26 cellular contexts compared by ENCODE assay signal in genomic region chr19:57016076-57016475, GRCh38.
DNase-seq lines count a peak whose midpoint lies in the region; ATAC-seq and TF ChIP-seq lines count a peak whose summit lies in the region.
"Had no signal": no experiment of that assay in that cellular context is flagged by ENCODE, and none has a peak within 500 bp of the region (broad histone marks: within the 10 kb centered on the region; RNA-seq: fewer than 3 reads in every experiment).

No MANE protein-coding gene starts in this region.

- WGBS in sigmoid colon, 2 donors = 89 to 94% methylated on average over 27 of the region's 27 CpGs
- WGBS in aorta, 2 donors = 76 to 82% methylated on average over 27 of the region's 27 CpGs

- ATAC-seq in aorta (ENCODE audit: low FRiP score) (no peak), HG03571 (IDR thresholded peaks at IDR 0.05; ENCODE audit: unreplicated experiment) (no peak)

- no peak for TF ChIP-seq POLR2A in sigmoid colon (IDR thresholded peaks at IDR 0.05)

- no peak for TF ChIP-seq EP300 in sigmoid colon (IDR thresholded peaks at IDR 0.05)

- H3K27ac ChIP-seq in coronary artery (no peak overlapping the region), sigmoid colon (no peak overlapping the region), aorta (ENCODE audit: low read depth in 1 of 2, low read length in 2 of 2) (no peak overlapping the region)
- H3K27ac ChIP-seq: C4-2B, GM23248, KMS-11, Peyer's patch had no signal

- no peak overlapping the region for H3K4me3 ChIP-seq in coronary artery
- no peak overlapping the region for H3K4me3 ChIP-seq in sigmoid colon
- no peak overlapping the region for H3K4me3 ChIP-seq in aorta (ENCODE audit: low read length in 2 of 2)
- H3K4me3 ChIP-seq: GM23248, Peyer's patch had no signal

- peaks cover 0 to 7% (median 0%) of the 10 kb centered on the region in 3 donors for H3K27me3 ChIP-seq in sigmoid colon
- no peaks in the 10 kb centered on the region for H3K27me3 ChIP-seq in aorta (ENCODE audit: control insufficient read depth in 1 of 2, insufficient read depth in 2 of 2, low read length in 1 of 2)
- H3K27me3 ChIP-seq: Peyer's patch had no signal

- H3K4me1 ChIP-seq in sigmoid colon (no peaks in the 10 kb centered on the region), aorta (ENCODE audit: control insufficient read depth in 1 of 2, insufficient read depth in 2 of 2, low read length in 2 of 2) (no peaks in the 10 kb centered on the region)
- H3K4me1 ChIP-seq: Peyer's patch had no signal

- H3K36me3 ChIP-seq in sigmoid colon (no peaks in the 10 kb centered on the region), aorta (ENCODE audit: control insufficient read depth in 1 of 2, insufficient read depth in 2 of 2, low read length in 1 of 2) (no peaks in the 10 kb centered on the region)
- H3K36me3 ChIP-seq: Peyer's patch had no signal

- peak; percentile 79 for DNase-seq in Daoy (ENCODE audit: low read depth)
- peak; percentile 47 for DNase-seq in coronary artery (ENCODE audit: low spot score)
- peak; percentile 88 for DNase-seq in mesenteric fat pad (ENCODE audit: low spot score)
- DNase-seq in sigmoid colon = peak; percentile 3
- no peak for DNase-seq in aorta
- DNase-seq in amniotic stem cell (lab: John Stamatoyannopoulos, UW) = no peak
- no peak for DNase-seq in NCI-H1105 treated with DMSO at 0.1 percent for 48 hours (lab: John Stamatoyannopoulos, UW)
- DNase-seq: AML-193; Calu3; CD8-positive, alpha-beta memory T cell; DMS153; GDM1; GM23248; H9; HFFc6; IMR-90; NCI-H1105; NCI-H1694; NCI-H2081; NCI-H2171 treated with DMSO at 0.1 percent for 48 hours; NCI-H446; NCI-H526; Peyer's patch had no signal

- intact Hi-C loops in sigmoid colon (cut with DNase I) (no loop called here), aorta (cut with DNase I) (no loop called here)

- H3K9me3 ChIP-seq in sigmoid colon (no peaks in the 10 kb centered on the region), aorta (ENCODE audit: control insufficient read depth, low read length) (peaks cover 2% of the 10 kb centered on the region)

- TF ChIP-seq CTCF in coronary artery (IDR thresholded peaks at IDR 0.05) (no peak), sigmoid colon (IDR thresholded peaks at IDR 0.05) (no peak)

Comparison
In these comparisons a context has a peak if more than half of its experiments do, and no peak if none do; other contexts are left out.
1. DNase-seq: peak in Daoy (single experiment), coronary artery (single experiment), mesenteric fat pad (single experiment) and sigmoid colon (single experiment); none in aorta (0 of 2), amniotic stem cell (single experiment) and NCI-H1105 treated with DMSO at 0.1 percent for 48 hours (single experiment).